24 cellular contexts compared by ENCODE assay signal in the genomic region with DNA sequence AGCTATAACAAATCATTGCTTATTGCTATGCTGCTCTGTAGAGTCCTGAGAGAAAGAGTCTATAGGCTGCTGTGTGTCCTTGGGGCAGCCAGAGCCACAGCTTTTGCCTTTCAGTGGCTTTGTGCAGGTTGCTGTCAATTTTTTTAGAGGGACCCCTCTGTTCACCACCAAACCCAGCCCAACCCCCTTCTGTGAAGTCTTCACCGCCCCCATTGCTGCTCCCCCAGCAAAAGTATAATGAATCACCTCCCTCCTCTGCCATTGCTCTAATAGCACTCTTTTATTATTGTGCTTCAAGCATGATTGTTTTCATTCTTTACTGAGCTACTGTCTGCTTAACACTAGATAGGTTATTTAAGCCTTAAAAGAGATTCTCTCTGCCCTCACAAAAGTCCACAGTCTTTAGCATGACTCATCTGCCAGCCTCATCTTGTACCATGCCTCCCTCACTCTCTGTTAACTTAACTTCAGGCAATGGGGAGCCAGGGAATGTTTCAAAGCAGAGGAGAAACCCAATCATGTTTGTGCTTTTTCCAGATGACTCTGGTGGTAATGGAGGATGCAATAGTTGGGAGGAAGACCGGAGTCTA. TPM values are rescaled to one million over a fixed set of nuclear protein-coding genes. Genes with fewer than 3 reads are reported as not detected.
DNase-seq lines count a peak whose midpoint lies in the region; ATAC-seq, FAIRE-seq and TF ChIP-seq lines count a peak whose summit lies in the region.
"Had no signal": no experiment of that assay in that cellular context is flagged by ENCODE, and none has a peak within 500 bp of the region (broad histone marks: within the 10 kb centered on the region; RNA-seq: fewer than 3 reads in every experiment).

No MANE protein-coding gene starts in this region.

- no peaks in the 10 kb centered on the region for H3K9me3 Mint-ChIP-seq in activated naive CD4-positive, alpha-beta T cell treated with anti-CD3 and anti-CD28 coated beads for 36 hours
- H3K9me3 Mint-ChIP-seq in endothelial cell (ENCODE audit: unreplicated experiment), result no peaks in the 10 kb centered on the region
- H3K9me3 Mint-ChIP-seq: activated CD4-positive, alpha-beta memory T cell treated with anti-CD3 and anti-CD28 coated beads, Interleukin-2, amount 10 ng/mL, durations not matched to agents 7 days and 5 days; stimulated activated naive CD8-positive, alpha-beta T cell treated with anti-CD3 and anti-CD28 coated beads, Interleukin-15, Interleukin-2, amounts not matched to agents 100 ng/mL and 50 ng/mL, for 24 hours had no signal

- WGBS in aorta, 2 donors, result 93% methylated on average over 2 of the region's 2 CpGs

- CTCF ChIA-PET in activated naive CD4-positive, alpha-beta T cell treated with anti-CD3 and anti-CD28 coated beads for 36 hours (lab: Charles Lee), result no interaction called here

- no peak overlapping the region for H3K27ac ChIP-seq in aorta (ENCODE audit: low read depth in 1 of 2, low read length in 2 of 2)
- H3K27ac ChIP-seq: ascending aorta, SK-N-MC, tibial artery had no signal

- DNase-seq in HT1080 (ENCODE audit: low read depth) (peak; percentile 45), bronchial epithelial cell (ENCODE audit: low read depth) (peak; percentile 49), iris pigment epithelial cell (ENCODE audit: low read depth) (peak; percentile 24), aorta (no peak), endothelial cell (ENCODE audit: low spot score) (no peak)
- DNase-seq in activated naive CD4-positive, alpha-beta T cell treated with anti-CD3 and anti-CD28 coated beads for 36 hours, result no peak
- DNase-seq: activated CD4-positive, alpha-beta memory T cell treated with anti-CD3 and anti-CD28 coated beads, Interleukin-2, amount 10 ng/mL, durations not matched to agents 7 days and 5 days; activated CD4-positive, CD25-positive, alpha-beta regulatory T cell; activated naive CD4-positive, alpha-beta T cell treated with anti-CD3 and anti-CD28 coated beads, Interleukin-2, amount 50 U/mL, for 16 hours; activated T-cell treated with anti-CD3 and anti-CD28 coated beads, Interleukin-2, amount 50 U/mL, for 1 hour; AML-193; hippocampal formation; naive thymus-derived CD4-positive, alpha-beta T cell; NCI-H1105 treated with DMSO at 0.1 percent for 48 hours; NCI-H2081; NCI-H446 treated with DMSO at 0.1 percent for 48 hours; tibial artery had no signal

- no peak for FAIRE-seq in bronchial epithelial cell (lab: Jason Lieb, UNC)
- FAIRE-seq: colon, RCC 7860 had no signal

- intact Hi-C loops in aorta (cut with DNase I), result loop anchor here in 1 of 2 donors (10.0 kb wide), 1 partner anchor 157 kb away; no protein-coding TSS in a partner anchor
- intact Hi-C loops in activated naive CD4-positive, alpha-beta T cell treated with anti-CD3 and anti-CD28 coated beads for 36 hours (cut with micrococcal nuclease), result loop anchor here (5.0 kb wide), 1 partner anchor 160 kb away; no protein-coding TSS in a partner anchor

- H3K36me3 Mint-ChIP-seq in activated naive CD4-positive, alpha-beta T cell treated with anti-CD3 and anti-CD28 coated beads for 36 hours (ENCODE audit: low read depth), result no peaks in the 10 kb centered on the region
- H3K36me3 Mint-ChIP-seq in endothelial cell (ENCODE audit: low read depth, unreplicated experiment), result no peaks in the 10 kb centered on the region
- H3K36me3 Mint-ChIP-seq: naive thymus-derived CD4-positive, alpha-beta T cell had no signal

- H3K4me1 ChIP-seq in aorta (ENCODE audit: control insufficient read depth in 1 of 2, insufficient read depth in 2 of 2, low read length in 2 of 2), result no peaks in the 10 kb centered on the region
- H3K4me1 ChIP-seq: ascending aorta had no signal

- no peak overlapping the region for H3K27ac Mint-ChIP-seq in activated naive CD4-positive, alpha-beta T cell treated with anti-CD3 and anti-CD28 coated beads for 36 hours
- H3K27ac Mint-ChIP-seq in endothelial cell (ENCODE audit: unreplicated experiment), result no peak overlapping the region
- H3K27ac Mint-ChIP-seq: activated CD4-positive, alpha-beta memory T cell treated with anti-CD3 and anti-CD28 coated beads, Interleukin-2, amount 10 ng/mL, durations not matched to agents 7 days and 5 days; naive thymus-derived CD4-positive, alpha-beta T cell; stimulated activated naive CD8-positive, alpha-beta T cell treated with anti-CD3 and anti-CD28 coated beads, Interleukin-15, Interleukin-2, amounts not matched to agents 100 ng/mL and 50 ng/mL, for 24 hours had no signal

- TF ChIP-seq CTCF in bronchial epithelial cell (IDR thresholded peaks at IDR 0.05; ENCODE audit: insufficient read depth, low read length, severe bottlenecking) (no peak), endothelial cell (IDR thresholded peaks at IDR 0.05; ENCODE audit: unreplicated experiment) (no peak)

- no peaks in the 10 kb centered on the region for H3K9me3 ChIP-seq in aorta (ENCODE audit: control insufficient read depth, low read length)
- H3K9me3 ChIP-seq: ascending aorta, tibial artery had no signal

- H3K4me3 ChIP-seq in bronchial epithelial cell (ENCODE audit: low read depth, low read length) (no peak overlapping the region), aorta (ENCODE audit: low read length in 2 of 2) (no peak overlapping the region)
- H3K4me3 ChIP-seq: ascending aorta, SK-N-MC, tibial artery had no signal

- H3K36me3 ChIP-seq in bronchial epithelial cell (ENCODE audit: control insufficient read depth, insufficient read depth, low read length) (no peaks in the 10 kb centered on the region), aorta (ENCODE audit: control insufficient read depth in 1 of 2, insufficient read depth in 2 of 2, low read length in 1 of 2) (no peaks in the 10 kb centered on the region)
- H3K36me3 ChIP-seq: ascending aorta, tibial artery had no signal

- H3K4me1 Mint-ChIP-seq in activated naive CD4-positive, alpha-beta T cell treated with anti-CD3 and anti-CD28 coated beads for 36 hours (ENCODE audit: low read depth), result no peaks in the 10 kb centered on the region
- peaks cover 8% of the 10 kb centered on the region for H3K4me1 Mint-ChIP-seq in endothelial cell (ENCODE audit: unreplicated experiment)
- H3K4me1 Mint-ChIP-seq: activated CD4-positive, alpha-beta memory T cell treated with anti-CD3 and anti-CD28 coated beads, Interleukin-2, amount 10 ng/mL, durations not matched to agents 7 days and 5 days; naive thymus-derived CD4-positive, alpha-beta T cell had no signal

- H3K27me3 ChIP-seq in bronchial epithelial cell (ENCODE audit: control insufficient read depth, insufficient read depth, low read length) (no peaks in the 10 kb centered on the region), aorta (ENCODE audit: control insufficient read depth in 1 of 2, insufficient read depth in 2 of 2, low read length in 1 of 2) (no peaks in the 10 kb centered on the region)
- H3K27me3 ChIP-seq: ascending aorta, tibial artery had no signal

- no peak overlapping the region for H3K4me3 Mint-ChIP-seq in activated naive CD4-positive, alpha-beta T cell treated with anti-CD3 and anti-CD28 coated beads for 36 hours
- no peak overlapping the region for H3K4me3 Mint-ChIP-seq in endothelial cell (ENCODE audit: unreplicated experiment)
- H3K4me3 Mint-ChIP-seq: activated CD4-positive, alpha-beta memory T cell treated with anti-CD3 and anti-CD28 coated beads, Interleukin-2, amount 10 ng/mL, durations not matched to agents 7 days and 5 days; naive thymus-derived CD4-positive, alpha-beta T cell; stimulated activated naive CD8-positive, alpha-beta T cell treated with anti-CD3 and anti-CD28 coated beads, Interleukin-15, Interleukin-2, amounts not matched to agents 100 ng/mL and 50 ng/mL, for 24 hours had no signal

- no peaks in the 10 kb centered on the region for H3K27me3 Mint-ChIP-seq in activated naive CD4-positive, alpha-beta T cell treated with anti-CD3 and anti-CD28 coated beads for 36 hours (ENCODE audit: low read depth)
- peaks cover 3% of the 10 kb centered on the region for H3K27me3 Mint-ChIP-seq in endothelial cell (ENCODE audit: unreplicated experiment)
- H3K27me3 Mint-ChIP-seq: activated CD4-positive, alpha-beta memory T cell treated with anti-CD3 and anti-CD28 coated beads, Interleukin-2, amount 10 ng/mL, durations not matched to agents 7 days and 5 days had no signal

- ATAC-seq in aorta (ENCODE audit: low FRiP score), result peak; percentile 33
- ATAC-seq in HG03039 (IDR thresholded peaks at IDR 0.05; ENCODE audit: unreplicated experiment), result no peak
- ATAC-seq: HCT116; naive thymus-derived CD4-positive, alpha-beta T cell had no signal

RNA-seq across cellular contexts. Expression of a gene that starts 38.5 kb away (rescaled TPM):
- 0.14 TPM in 1 of 2 replicates, not detected in the other for total RNA-seq in HT1080 (2014; rRNA removed; shearing (Covaris generic))
- 0.06 TPM in 1 of 2 replicates, not detected in the other for polyA plus RNA-seq in HT1080 (2015; cell fraction: cytosol; rRNA removed)
- 0.16 and 0.53 TPM in 2 replicates for polyA plus RNA-seq in HT1080 (2015; cell fraction: nucleus; rRNA removed)
- total RNA-seq in bronchial epithelial cell, result under 0.01 and 0.13 TPM in 2 replicates
- 1 to 10 TPM; 2.1 to 2.2 TPM for total RNA-seq in aorta
- polyA plus RNA-seq in aorta, result 1 to 10 TPM; 2.8 to 9.3 TPM
- total RNA-seq in activated naive CD4-positive, alpha-beta T cell treated with anti-CD3 and anti-CD28 coated beads for 36 hours, result not detected
- 0.49 TPM for total RNA-seq in endothelial cell (ENCODE audit: unreplicated experiment)
- total RNA-seq: activated CD4-positive, alpha-beta memory T cell treated with anti-CD3 and anti-CD28 coated beads, Interleukin-2, amount 10 ng/mL, durations not matched to agents 7 days and 5 days; naive thymus-derived CD4-positive, alpha-beta T cell had no signal
- polyA plus RNA-seq: naive thymus-derived CD4-positive, alpha-beta T cell had no signal

Comparison
In these comparisons a context has a peak if more than half of its experiments do, and no peak if none do; other contexts are left out.
1. DNase-seq: peak in HT1080 (single experiment), bronchial epithelial cell (single experiment) and iris pigment epithelial cell (single experiment); none in aorta (0 of 2), activated naive CD4-positive, alpha-beta T cell treated with anti-CD3 and anti-CD28 coated beads for 36 hours (single experiment) and endothelial cell (single experiment).